Comparison of ENCODE assay signal across 21 cellular contexts in the genomic region with DNA sequence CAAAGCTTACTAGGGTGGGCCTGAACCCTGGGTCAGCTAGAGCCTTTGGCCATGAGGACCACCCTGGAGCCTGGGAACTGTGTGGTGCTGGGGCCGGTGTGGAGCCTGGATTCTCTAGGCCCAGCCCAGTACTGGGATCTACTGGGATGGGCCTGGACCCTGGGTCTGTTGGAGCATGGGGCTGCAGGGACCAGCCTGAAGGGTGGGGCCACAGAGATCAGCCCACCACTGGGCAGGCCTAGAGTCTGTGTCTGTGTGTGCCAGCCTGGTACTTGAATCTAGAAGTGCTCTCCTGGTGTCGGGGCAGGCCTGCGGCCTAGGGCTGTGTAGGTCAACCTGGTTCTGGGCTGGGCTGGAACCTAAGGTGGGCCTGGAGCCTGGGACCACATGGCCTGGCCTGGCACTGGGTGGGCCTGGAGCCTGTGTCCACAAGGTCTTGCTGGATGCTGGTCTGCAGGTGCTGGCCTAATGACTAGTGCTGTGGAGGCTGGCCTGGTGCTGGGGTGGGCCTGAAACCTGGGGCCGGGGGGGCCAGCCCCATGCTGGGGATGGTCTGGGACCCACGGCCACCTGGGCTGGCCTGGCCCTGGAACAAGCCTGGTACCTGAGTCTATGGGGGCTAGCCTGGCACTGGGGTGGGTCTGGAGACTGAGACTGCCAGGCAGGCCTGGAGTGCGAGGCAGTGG. TPM values are rescaled to one million over a fixed set of nuclear protein-coding genes. Genes with fewer than 3 reads are reported as not detected.
DNase-seq lines count a peak whose midpoint lies in the region; ATAC-seq, FAIRE-seq and TF ChIP-seq lines count a peak whose summit lies in the region.
"Had no signal": no experiment of that assay in that cellular context is flagged by ENCODE, and none has a peak within 500 bp of the region (broad histone marks: within the 10 kb centered on the region; RNA-seq: fewer than 3 reads in every experiment).

No MANE protein-coding gene starts in this region.

- peaks cover 9% of the 10 kb centered on the region for H3K79me1 ChIP-seq in mesenchymal stem cell (replicated peaks; ENCODE audit: low read length, poor library complexity, severe bottlenecking)

- H3K9ac ChIP-seq in mesenchymal stem cell (ENCODE audit: low read length) (peak overlapping the region; percentile 69), skeletal muscle tissue (ENCODE audit: low read depth in 1 of 3, low read length in 3 of 3) (no peak overlapping the region)
- H3K9ac ChIP-seq: BLaER1 had no signal

- H3K9me3 ChIP-seq in adrenal gland (replicated peaks in 1 of 3) (no peaks in the 10 kb centered on the region), mesenchymal stem cell (ENCODE audit: control insufficient read depth, low read length) (no peaks in the 10 kb centered on the region), skeletal muscle tissue (ENCODE audit: control insufficient read depth in 3 of 3, low read length in 3 of 3) (no peaks in the 10 kb centered on the region), tibial artery (no peaks in the 10 kb centered on the region)
- H3K9me3 ChIP-seq: BLaER1 had no signal

- no peaks in the 10 kb centered on the region for H3K36me3 ChIP-seq in adrenal gland (replicated peaks in 1 of 2)
- H3K36me3 ChIP-seq in mesenchymal stem cell (ENCODE audit: control insufficient read depth in 1 of 2, insufficient read depth in 2 of 2, low read depth in 1 of 2, low read length in 2 of 2): peaks cover 3 to 14% of the 10 kb centered on the region in 2 experiments
- peaks cover 0 to 4% (median 0%) of the 10 kb centered on the region in 3 donors for H3K36me3 ChIP-seq in skeletal muscle tissue (ENCODE audit: control insufficient read depth in 3 of 3, insufficient read depth in 3 of 3, low read length in 3 of 3)
- H3K36me3 ChIP-seq in tibial artery: peaks cover 0 to 9% (median 6%) of the 10 kb centered on the region in 3 donors

- H2AK5ac ChIP-seq in mesenchymal stem cell (ENCODE audit: low read length, severe bottlenecking): no peak overlapping the region

- intact Hi-C loops in adrenal gland (cut with DNase I) (no loop called here), tibial artery (cut with DNase I; ENCODE audit: low total_unique reads) (no loop called here)

- no peak for TF ChIP-seq POLR2A in GM12891 (IDR thresholded peaks at IDR 0.05; ENCODE audit: low read depth, low read length)
- TF ChIP-seq POLR2A in adrenal gland (IDR thresholded peaks at IDR 0.05): no peak

- H3K14ac ChIP-seq in mesenchymal stem cell (ENCODE audit: low read length in 2 of 2): no peak overlapping the region

- H2BK120ac ChIP-seq in mesenchymal stem cell (ENCODE audit: low read depth, low read length): no peak overlapping the region

- no peak overlapping the region for H3K23ac ChIP-seq in mesenchymal stem cell (ENCODE audit: low read length in 2 of 2)

- no peak overlapping the region for H2BK5ac ChIP-seq in mesenchymal stem cell (ENCODE audit: low read depth, low read length, poor library complexity, severe bottlenecking)

- H3K4me2 ChIP-seq in mesenchymal stem cell (ENCODE audit: low read length, poor library complexity, severe bottlenecking): no peak overlapping the region
- H3K4me2 ChIP-seq: BLaER1, GM23338 had no signal

- 92 to 100% (median 99%) methylated on average over 1 to 6 of the region's 6 CpGs; no CpG with 5 or more reads in 1 of the 4 donors for WGBS in adrenal gland, 4 donors
- WGBS in mesenchymal stem cell: 100% methylated on average over 5 of the region's 6 CpGs

- TF ChIP-seq CTCF in adrenal gland (IDR thresholded peaks at IDR 0.05) (no peak), tibial artery (IDR thresholded peaks at IDR 0.05) (no peak)

- peaks cover 4 to 5% of the 10 kb centered on the region in 2 donors for H3K4me1 ChIP-seq in adrenal gland (replicated peaks in 1 of 2)
- H3K4me1 ChIP-seq in mesenchymal stem cell (ENCODE audit: control insufficient read depth, insufficient read depth, low read depth, low read length): peaks cover 3% of the 10 kb centered on the region
- H3K4me1 ChIP-seq in skeletal muscle tissue (ENCODE audit: control insufficient read depth in 3 of 3, insufficient read depth in 3 of 3, low read length in 3 of 3): peaks cover 5 to 11% (median 9%) of the 10 kb centered on the region in 3 donors
- H3K4me1 ChIP-seq in tibial artery: peaks cover 0 to 5% (median 0%) of the 10 kb centered on the region in 4 donors
- H3K4me1 ChIP-seq: BLaER1 had no signal

- no peak overlapping the region for H3K4ac ChIP-seq in mesenchymal stem cell (ENCODE audit: low read depth in 1 of 2, low read length in 2 of 2)

- H4K8ac ChIP-seq in mesenchymal stem cell (ENCODE audit: low read length): no peak overlapping the region

- no peak overlapping the region for H2AFZ ChIP-seq in mesenchymal stem cell (ENCODE audit: low read depth, low read length)
- H2AFZ ChIP-seq: GM23338 had no signal

- FAIRE-seq in GM12891 (lab: Jason Lieb, UNC): peak; percentile 40
- FAIRE-seq: A204.1, D721Med, RCC 7860 had no signal

- no peak for ATAC-seq in GM18873 (IDR thresholded peaks at IDR 0.05; ENCODE audit: low FRiP score, unreplicated experiment)
- ATAC-seq: CD8-positive, alpha-beta T cell; GM23338 had no signal

- no peak for DNase-seq in GM12891 (ENCODE audit: insufficient read length, low spot score)
- DNase-seq in adrenal gland: no peak
- no peak for DNase-seq in mesenchymal stem cell
- DNase-seq in tibial artery: no peak
- no peak for DNase-seq in NCI-H2107 treated with DMSO at 0.1 percent for 48 hours (lab: John Stamatoyannopoulos, UW; ENCODE audit: unreplicated experiment)
- no peak for DNase-seq in NCI-H526 treated with DMSO at 0.1 percent for 48 hours (lab: John Stamatoyannopoulos, UW)
- DNase-seq: CD8-positive, alpha-beta T cell; DMS79 treated with DMSO at 0.1 percent for 48 hours; KBM-7; NCI-H1048; NCI-H1436 treated with DMSO at 0.1 percent for 48 hours; NCI-H2081; NCI-H510A treated with DMSO at 0.1 percent for 48 hours; SHP77 treated with DMSO at 0.1 percent for 48 hours had no signal

- H3K27ac ChIP-seq in adrenal gland (peak overlapping the region in 4 of 5 donors; percentile 30 to 65 (median 58)), mesenchymal stem cell (ENCODE audit: low read length, poor library complexity, severe bottlenecking) (no peak overlapping the region), skeletal muscle tissue (ENCODE audit: low read depth, low read length) (peak overlapping the region; percentile 36), tibial artery (no peak overlapping the region)
- H3K27ac ChIP-seq: BLaER1 had no signal

- H3K4me3 ChIP-seq in adrenal gland: no peak overlapping the region
- no peak overlapping the region for H3K4me3 ChIP-seq in mesenchymal stem cell (ENCODE audit: insufficient read depth in 1 of 2, low read depth in 1 of 2, low read length in 2 of 2)
- no peak overlapping the region for H3K4me3 ChIP-seq in skeletal muscle tissue (ENCODE audit: low read length in 3 of 3)
- H3K4me3 ChIP-seq in tibial artery: no peak overlapping the region
- H3K4me3 ChIP-seq: BLaER1, GM23338 had no signal

- no peak overlapping the region for H2BK15ac ChIP-seq in mesenchymal stem cell (ENCODE audit: low read depth, poor library complexity, severe bottlenecking)

- H3K18ac ChIP-seq in mesenchymal stem cell (ENCODE audit: low read depth in 1 of 2, low read length in 2 of 2): peak overlapping the region in 1 of 2 experiments; percentile 12

- H3K27me3 ChIP-seq in adrenal gland (no peaks in the 10 kb centered on the region), mesenchymal stem cell (ENCODE audit: control insufficient read depth in 1 of 2, insufficient read depth in 1 of 2, low read length in 2 of 2) (peaks cover 0 to 8% of the 10 kb centered on the region in 2 experiments), skeletal muscle tissue (ENCODE audit: control insufficient read depth in 3 of 3, insufficient read depth in 3 of 3, low read length in 3 of 3) (no peaks in the 10 kb centered on the region), tibial artery (no peaks in the 10 kb centered on the region)

- no peak overlapping the region for H4K91ac ChIP-seq in mesenchymal stem cell (ENCODE audit: low read length)

- peak overlapping the region in 1 of 2 experiments; percentile 52 for H2BK12ac ChIP-seq in mesenchymal stem cell (ENCODE audit: low read length in 2 of 2)

TF ChIP-seq in GM12891, 5 proteins besides CTCF, POLR2A, EP300 and RAD21:
- TF ChIP-seq SPI1 (IDR thresholded peaks at IDR 0.05; ENCODE audit: low read depth, low read length): no peak
- no peak for TF ChIP-seq POU2F2 (IDR thresholded peaks at IDR 0.05; ENCODE audit: low read depth, low read length)
- TF ChIP-seq PAX5 (IDR thresholded peaks at IDR 0.05; ENCODE audit: insufficient read depth, low read length, severe bottlenecking): no peak
- no peak for TF ChIP-seq POLR2AphosphoS5 (IDR thresholded peaks at IDR 0.05; ENCODE audit: low read depth, low read length)
- no peak for TF ChIP-seq TAF1 (IDR thresholded peaks at IDR 0.05; ENCODE audit: low read depth, low read length)

RNA-seq across cellular contexts. Expression of a gene that starts 21.1 kb away (rescaled TPM):
- 2.4 TPM for polyA plus RNA-seq in GM12891 (2012; ENCODE audit: low read depth, missing spikeins)
- total RNA-seq in adrenal gland: 10 to 100 TPM in 3 of 8 donors, 1 to 10 TPM in 5; 4.1 to 21.2 (median 7.6) TPM
- 10 to 100 TPM in 2 of 3 donors, 1 to 10 TPM in 1; 3.6 to 27.8 (median 12.5) TPM for polyA plus RNA-seq in adrenal gland
- 2.6 TPM for polyA plus RNA-seq in mesenchymal stem cell (2013, experiment 1 of 2)
- polyA plus RNA-seq in mesenchymal stem cell (2013, experiment 2 of 2): 2.6 TPM
- 12.0 TPM for total RNA-seq in skeletal muscle tissue

RNA-seq across cellular contexts. Expression of a gene that starts 32.8 kb away (rescaled TPM):
- 38.1 TPM for polyA plus RNA-seq in GM12891 (2012; ENCODE audit: low read depth, missing spikeins)
- total RNA-seq in adrenal gland: 100 to 1,000 TPM in 2 of 8 donors, 10 to 100 TPM in 6; 35.5 to 107 (median 85.6) TPM
- 100 to 1,000 TPM; 168 to 536 (median 308) TPM for polyA plus RNA-seq in adrenal gland
- 31.2 TPM for polyA plus RNA-seq in mesenchymal stem cell (2013, experiment 1 of 2)
- 28.6 TPM for polyA plus RNA-seq in mesenchymal stem cell (2013, experiment 2 of 2)
- total RNA-seq in skeletal muscle tissue: 7.3 TPM

Comparison
In these comparisons a context has a peak if more than half of its experiments do, and no peak if none do; other contexts are left out.
1. H3K27ac ChIP-seq: peak in adrenal gland (4 of 5) and skeletal muscle tissue (single experiment); none in mesenchymal stem cell (single experiment) and tibial artery (0 of 2).